ENCODE assay signal across 20 cellular contexts in genomic region chrX:44935640-44936039, GRCh38.
DNase-seq lines count a peak whose midpoint lies in the region; ATAC-seq lines count a peak whose summit lies in the region.
"Had no signal": no experiment of that assay in that cellular context is flagged by ENCODE, and none has a peak within 500 bp of the region (broad histone marks: within the 10 kb centered on the region; RNA-seq: fewer than 3 reads in every experiment).

No MANE protein-coding gene starts in this region.

- no peaks in the 10 kb centered on the region for H3K36me3 ChIP-seq in CD4-positive, CD25-positive, alpha-beta regulatory T cell (ENCODE audit: control insufficient read depth, insufficient read depth, low read length)

- peaks cover 18% of the 10 kb centered on the region for H3K36me3 Mint-ChIP-seq in CD4-positive, CD25-positive, alpha-beta regulatory T cell

- H3K4me3 ChIP-seq in CD4-positive, CD25-positive, alpha-beta regulatory T cell (ENCODE audit: low read depth, low read length), result no peak overlapping the region

- H3K9me3 Mint-ChIP-seq in CD4-positive, CD25-positive, alpha-beta regulatory T cell, result no peaks in the 10 kb centered on the region
- H3K9me3 Mint-ChIP-seq: CD8-positive, alpha-beta memory T cell had no signal

- H3K27ac Mint-ChIP-seq in CD4-positive, CD25-positive, alpha-beta regulatory T cell, result no peak overlapping the region
- H3K27ac Mint-ChIP-seq: B cell had no signal

- H3K27ac ChIP-seq in CD4-positive, CD25-positive, alpha-beta regulatory T cell (ENCODE audit: insufficient read depth, low read length, poor library complexity, severe bottlenecking), result peak overlapping the region; percentile 5

- H3K4me1 Mint-ChIP-seq in CD4-positive, CD25-positive, alpha-beta regulatory T cell, result peaks cover 33 to 87% (median 62%) of the 10 kb centered on the region in 4 donors

- no peak for ATAC-seq in CD4-positive, CD25-positive, alpha-beta regulatory T cell (ENCODE audit: low read depth in 2 of 2)
- ATAC-seq in HG03135 (IDR thresholded peaks at IDR 0.05; ENCODE audit: unreplicated experiment), result no peak

- H3K9me3 ChIP-seq in CD4-positive, CD25-positive, alpha-beta regulatory T cell (ENCODE audit: control insufficient read depth in 2 of 2, low read length in 2 of 2), result no peaks in the 10 kb centered on the region

- in situ Hi-C loops in T47D (cut with HindIII; ENCODE audit: low pct_unique_long_range_greater_than_20kb, low sequenced_read_pairs), result no loop called here

- H3K27me3 Mint-ChIP-seq in CD4-positive, CD25-positive, alpha-beta regulatory T cell, result no peaks in the 10 kb centered on the region
- H3K27me3 Mint-ChIP-seq: B cell; CD8-positive, alpha-beta memory T cell had no signal

- no peak for DNase-seq in CD4-positive, CD25-positive, alpha-beta regulatory T cell
- peak; percentile 30 for DNase-seq in HK-2 (ENCODE audit: unreplicated experiment)
- peak; percentile 11 to 78 for DNase-seq in T47D (ENCODE audit: low read depth in 1 of 2, low spot score in 1 of 2)
- peak; percentile 85 for DNase-seq in kidney tubule cell (ENCODE audit: low spot score)
- DNase-seq in NCI-H2227 (lab: John Stamatoyannopoulos, UW; ENCODE audit: unreplicated experiment), result no peak
- DNase-seq in amygdala (lab: John Stamatoyannopoulos, UW), result no peak
- DNase-seq in SKM-1 (lab: John Stamatoyannopoulos, UW; ENCODE audit: unreplicated experiment), result no peak
- DNase-seq: CD8-positive, alpha-beta memory T cell; DMS 273 treated with DMSO at 0.1 percent for 48 hours; H7; MV-4-11; NCI-H1436; NCI-H2081 treated with DMSO at 0.1 percent for 48 hours; NCI-H2227 treated with DMSO at 0.1 percent for 48 hours; NCI-H526; NK-92 treated with Interleukin-12 subunit alpha and Interleukin-12 subunit beta, amount 100 ng/mL, for 24 hours; OCI-M1; SK-N-SH had no signal

- H3K4me3 Mint-ChIP-seq in CD4-positive, CD25-positive, alpha-beta regulatory T cell, result peak overlapping the region in 1 of 4 donors; percentile 9
- H3K4me3 Mint-ChIP-seq: B cell had no signal

- H3K27me3 ChIP-seq in CD4-positive, CD25-positive, alpha-beta regulatory T cell (ENCODE audit: control insufficient read depth, insufficient read depth, low read length), result no peaks in the 10 kb centered on the region

- peaks cover 5% of the 10 kb centered on the region for H3K4me1 ChIP-seq in CD4-positive, CD25-positive, alpha-beta regulatory T cell (ENCODE audit: control insufficient read depth, insufficient read depth, low read length, poor library complexity, severe bottlenecking)

Comparison
In these comparisons a context has a peak if more than half of its experiments do, and no peak if none do; other contexts are left out.
1. DNase-seq: peak in HK-2 (single experiment), T47D (2 of 2) and kidney tubule cell (single experiment); none in CD4-positive, CD25-positive, alpha-beta regulatory T cell (0 of 3), NCI-H2227 (single experiment), amygdala (0 of 56) and SKM-1 (single experiment).